ENCODE assay signal across 10 cellular contexts in the genomic region with DNA sequence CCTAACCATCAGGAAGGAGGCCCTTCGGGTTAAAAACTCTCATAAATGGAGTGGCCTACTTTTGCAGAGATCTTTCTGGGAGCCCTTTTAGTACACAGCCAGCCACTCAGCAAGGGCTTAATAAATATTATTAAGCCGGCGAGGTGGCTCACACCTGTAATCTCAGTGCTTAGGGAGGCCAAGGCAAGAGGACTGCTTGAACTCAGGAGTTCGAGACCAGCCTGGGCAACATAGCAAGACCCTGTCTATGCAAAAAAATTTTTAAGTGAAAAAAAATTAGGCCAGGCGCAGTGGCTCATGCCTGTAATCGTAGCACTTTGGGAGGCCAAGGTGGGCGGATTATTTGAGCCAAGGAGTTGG. TPM values are rescaled to one million over a fixed set of nuclear protein-coding genes. Genes with fewer than 3 reads are reported as not detected.
DNase-seq lines count a peak whose midpoint lies in the region; ATAC-seq and TF ChIP-seq lines count a peak whose summit lies in the region.
"Had no signal": no experiment of that assay in that cellular context is flagged by ENCODE, and none has a peak within 500 bp of the region (broad histone marks: within the 10 kb centered on the region; RNA-seq: fewer than 3 reads in every experiment).

No MANE protein-coding gene starts in this region.

- no peak for ATAC-seq in heart right ventricle
- ATAC-seq in left ventricle myocardium superior = no peak
- no peak for ATAC-seq in GM21529 (IDR thresholded peaks at IDR 0.05; ENCODE audit: unreplicated experiment)

- H3K9me3 Mint-ChIP-seq in MCF 10A (ENCODE audit: unreplicated experiment) (no peaks in the 10 kb centered on the region), mesothelial cell of epicardium (no peaks in the 10 kb centered on the region)

- H3K4me1 ChIP-seq in heart right ventricle (peaks cover 13 to 64% (median 47%) of the 10 kb centered on the region in 9 donors), uterus (peaks cover 11 to 12% of the 10 kb centered on the region in 2 donors)

- CTCF ChIA-PET in MCF 10A (lab: Yijun Ruan, JAX) = interaction anchor here (0.5 to 1.6 kb wide), 2 partner anchors 60 to 160 kb away, joined by 3 to 8 read pairs; no protein-coding TSS in a partner anchor

- TF ChIP-seq POLR2A in uterus (IDR thresholded peaks at IDR 0.05) = no peak

- 69 to 78% methylated on average over 7 of the region's 7 CpGs for WGBS in heart right ventricle, 2 donors

- no peak for DNase-seq in heart right ventricle
- no peak for DNase-seq in left ventricle myocardium superior
- no peak for DNase-seq in MCF 10A (ENCODE audit: unreplicated experiment)
- DNase-seq in mesothelial cell of epicardium (ENCODE audit: low spot score in 2 of 2, unreplicated experiment in 2 of 2) = no peak
- DNase-seq in uterus = no peak
- no peak for DNase-seq in amniotic stem cell (lab: John Stamatoyannopoulos, UW)
- DNase-seq in RKO (ENCODE audit: low spot score) = no peak

- peaks cover 14% of the 10 kb centered on the region for H3K4me1 Mint-ChIP-seq in MCF 10A (ENCODE audit: insufficient read depth, unreplicated experiment)
- peaks cover 9% of the 10 kb centered on the region for H3K4me1 Mint-ChIP-seq in mesothelial cell of epicardium

- no peaks in the 10 kb centered on the region for H3K36me3 Mint-ChIP-seq in MCF 10A (ENCODE audit: insufficient read depth, unreplicated experiment)
- H3K36me3 Mint-ChIP-seq in mesothelial cell of epicardium = peaks cover 2% of the 10 kb centered on the region

- POLR2A ChIA-PET in MCF 10A (lab: Yijun Ruan, JAX) = interaction anchor here (0.6 to 1.5 kb wide), 7 partner anchors 8 to 148 kb away, joined by 3 to 15 read pairs (median 4); a partner anchor contains a TSS

- H3K36me3 ChIP-seq in heart right ventricle (peaks cover 5 to 72% (median 24%) of the 10 kb centered on the region in 9 donors), uterus (no peaks in the 10 kb centered on the region)

- H3K4me3 ChIP-seq in heart right ventricle (peak overlapping the region in 6 of 10 donors; percentile 65 to 88 (median 70)), uterus (peak overlapping the region in 1 of 2 donors; percentile 94)

- no TSS peak for BruUV-seq in MCF 10A (replicated peaks; lab: Mats Ljungman, UMichigan)

- no peak for TF ChIP-seq CTCF in heart right ventricle (IDR thresholded peaks at IDR 0.05)
- TF ChIP-seq CTCF in MCF 10A (IDR thresholded peaks at IDR 0.05; ENCODE audit: unreplicated experiment) = no peak
- TF ChIP-seq CTCF in mesothelial cell of epicardium (IDR thresholded peaks at IDR 0.05; ENCODE audit: unreplicated experiment) = no peak
- TF ChIP-seq CTCF in uterus (IDR thresholded peaks at IDR 0.05) = no peak

- intact Hi-C loops in heart right ventricle (cut with DNase I) (loop anchor here in 4 of 10 donors (5.0 kb wide), 2 partner anchors 41 to 51 kb away; a partner anchor contains a TSS), left ventricle myocardium superior (cut with micrococcal nuclease) (no loop called here), MCF 10A (cut with micrococcal nuclease) (loop anchor here (5.0 kb wide), 1 partner anchor 261 kb away; no protein-coding TSS in a partner anchor), uterus (cut with DNase I; ENCODE audit: low total_unique reads) (loop anchor here (5.0 kb wide), 1 partner anchor 36 kb away; no protein-coding TSS in a partner anchor)

- H3K27ac ChIP-seq in heart right ventricle (peak overlapping the region; percentile 82 to 98 (median 90)), uterus (peak overlapping the region; percentile 98 to 99)

- H3K4me3 Mint-ChIP-seq in MCF 10A (ENCODE audit: unreplicated experiment) = peak overlapping the region; percentile 84
- peak overlapping the region; percentile 68 for H3K4me3 Mint-ChIP-seq in mesothelial cell of epicardium

- H3K27ac Mint-ChIP-seq in MCF 10A (ENCODE audit: low read depth, unreplicated experiment) = no peak overlapping the region
- H3K27ac Mint-ChIP-seq in mesothelial cell of epicardium = peak overlapping the region; percentile 66

- H3K27me3 Mint-ChIP-seq in MCF 10A (ENCODE audit: insufficient read depth, unreplicated experiment) (no peaks in the 10 kb centered on the region), mesothelial cell of epicardium (ENCODE audit: low read depth) (no peaks in the 10 kb centered on the region)

- H3K27me3 ChIP-seq in heart right ventricle (peaks cover 0 to 7% (median 0%) of the 10 kb centered on the region in 7 donors), uterus (no peaks in the 10 kb centered on the region)

- H3K9me3 ChIP-seq in heart right ventricle = no peaks in the 10 kb centered on the region
- H3K9me3 ChIP-seq in uterus = no peaks in the 10 kb centered on the region

RNA-seq across cellular contexts. Expression of a gene that starts 0.8 kb away (rescaled TPM):
- total RNA-seq in heart right ventricle = 100 to 1,000 TPM; 243 to 355 (median 307) TPM
- polyA plus RNA-seq in heart right ventricle = 100 to 1,000 TPM; 165 to 226 TPM
- 471 TPM for total RNA-seq in left ventricle myocardium superior
- 25.0 and 29.2 TPM in 2 replicates for total RNA-seq in MCF 10A (2022)
- total RNA-seq in mesothelial cell of epicardium = 84.3 to 85.3 TPM (median 84.7 TPM) in 3 replicates
- 100 to 1,000 TPM; 326 to 762 (median 535) TPM for total RNA-seq in uterus

RNA-seq across cellular contexts. Expression of a gene that starts 41.3 kb away (rescaled TPM):
- total RNA-seq in heart right ventricle (1 to 10 TPM in 2 of 10 donors, under 1 TPM in 2, not detected in 6; 0.34 to 1.8 (median 0.99) TPM), left ventricle myocardium superior (not detected), MCF 10A (2022) (not detected in 2 replicates), mesothelial cell of epicardium (0.25 to 0.84 TPM (median 0.29 TPM) in 3 replicates), uterus (1 to 10 TPM in 1 of 4 donors, not detected in 3; 3.0 TPM)
- polyA plus RNA-seq in heart right ventricle = 10 to 100 TPM in 1 of 2 donors, 1 to 10 TPM in 1; 3.9 to 13.0 TPM
- total RNA-seq: Daoy, renal cortical epithelial cell had no signal

RNA-seq across cellular contexts. Expression of a gene that starts 42.6 kb away (rescaled TPM):
- total RNA-seq in heart right ventricle (1 to 10 TPM; 1.6 to 8.5 (median 3.2) TPM), left ventricle myocardium superior (8.1 TPM), MCF 10A (2022) (8.6 and 16.4 TPM in 2 replicates), mesothelial cell of epicardium (16.3 to 22.0 TPM (median 20.6 TPM) in 3 replicates), uterus (10 to 100 TPM in 1 of 4 donors, 1 to 10 TPM in 3; 1.8 to 21.8 (median 2.6) TPM)
- 1 to 10 TPM in 1 of 2 donors, under 1 TPM in 1; 0.93 to 5.9 TPM for polyA plus RNA-seq in heart right ventricle
